In genomic region chr6:36025932-36026327, GRCh38 we compare ENCODE assay signal across 2 cellular contexts.
TF ChIP-seq lines count a peak whose summit lies in the region.

No MANE protein-coding gene starts in this region.

TF ChIP-seq in SK-N-SH, 30 proteins besides CTCF, POLR2A, EP300 and RAD21 (continued from another document):
- TF ChIP-seq USF1 (IDR thresholded peaks at IDR 0.05; ENCODE audit: borderline replicate concordance, low read depth): no peak
- peak; percentile 57 for TF ChIP-seq PBX3 (IDR thresholded peaks at IDR 0.05)
- no peak for TF ChIP-seq RXRA (IDR thresholded peaks at IDR 0.05; ENCODE audit: borderline replicate concordance, low read depth)
- peak; percentile 44 for TF ChIP-seq TCF12 (IDR thresholded peaks at IDR 0.05)
- no peak for TF ChIP-seq SMC3 (IDR thresholded peaks at IDR 0.05; ENCODE audit: low read depth, low read length)

TF ChIP-seq in SK-N-SH treated with all-trans-retinoic acid at 6 μM for 48 hours, 23 proteins besides CTCF, POLR2A, EP300 and RAD21 (continued from another document):
- TF ChIP-seq PATZ1 (CRISPR knock-in tag; IDR thresholded peaks at IDR 0.05; ENCODE audit: borderline replicate concordance): no peak
- TF ChIP-seq BACH2 (CRISPR knock-in tag; IDR thresholded peaks at IDR 0.05; ENCODE audit: borderline replicate concordance): no peak
- no peak for TF ChIP-seq CSDC2 (CRISPR knock-in tag; IDR thresholded peaks at IDR 0.05)
- no peak for TF ChIP-seq TOX (CRISPR knock-in tag; IDR thresholded peaks at IDR 0.05; ENCODE audit: borderline replicate concordance)
- TF ChIP-seq GLIS3 (CRISPR knock-in tag; IDR thresholded peaks at IDR 0.05): no peak
- no peak for TF ChIP-seq ZNF70 (CRISPR knock-in tag; IDR thresholded peaks at IDR 0.05)
- TF ChIP-seq TCF4 (CRISPR knock-in tag; IDR thresholded peaks at IDR 0.05; ENCODE audit: borderline replicate concordance): no peak
